22 cellular contexts compared by ENCODE assay signal in the genomic region with DNA sequence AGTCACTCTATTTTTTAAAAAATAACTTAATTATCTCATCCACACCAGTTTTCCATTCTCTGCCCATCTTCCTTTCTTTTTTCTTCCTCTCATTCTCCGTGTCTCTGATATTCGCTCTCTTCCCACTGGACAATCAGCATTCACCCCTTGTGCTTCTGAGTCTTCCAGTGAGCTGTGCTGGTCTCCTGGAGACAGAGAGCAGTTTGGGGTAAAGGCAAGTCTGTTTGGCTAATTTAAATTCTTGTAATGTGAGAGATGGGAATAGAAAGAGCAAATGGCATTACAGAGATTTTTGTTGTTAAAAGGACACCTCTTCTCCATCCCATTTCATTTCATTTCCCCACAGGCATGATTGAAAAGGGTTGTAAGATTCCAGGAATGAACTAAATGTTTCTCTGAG.
"Had no signal": no experiment of that assay in that cellular context is flagged by ENCODE, and none has a peak within 500 bp of the region (broad histone marks: within the 10 kb centered on the region; RNA-seq: fewer than 3 reads in every experiment).

No MANE protein-coding gene starts in this region.

- DNase-seq: activated CD4-positive, alpha-beta memory T cell treated with anti-CD3 and anti-CD28 coated beads, Interleukin-2, amount 10 ng/mL, durations not matched to agents 7 days and 5 days; activated CD4-positive, alpha-beta T cell treated with anti-CD3 and anti-CD28 coated beads for 1 hour; activated CD4-positive, alpha-beta T cell treated with anti-CD3 and anti-CD28 coated beads, Interleukin-2, amount 10 ng/mL, durations not matched to agents 7 days and 5 days; activated CD8-positive, alpha-beta memory T cell treated with anti-CD3 and anti-CD28 coated beads, Interleukin-2, amount 50 U/mL, for 48 hours; activated gamma-delta T cell; activated naive CD4-positive, alpha-beta T cell treated with anti-CD3 and anti-CD28 coated beads, Interleukin-2, amount 10 ng/mL, durations not matched to agents 7 days and 5 days; activated naive CD8-positive, alpha-beta T cell treated with anti-CD3 and anti-CD28 coated beads, Interleukin-2, amount 10 ng/mL, durations not matched to agents 7 days and 5 days; activated T-cell treated with anti-CD3 and anti-CD28 coated beads, Interleukin-2, amount 50 U/mL, for 24 hours; colonic mucosa; effector memory CD8-positive, alpha-beta T cell; erythroblast; natural killer cell; right lobe of liver; stimulated activated CD4-positive, alpha-beta T cell treated with anti-CD3 and anti-CD28 coated beads, Interleukin-4, amount 100 ng/mL, for 1 hour; T-helper 17 cell; T1000 had no signal

- H3K4me3 ChIP-seq: colonic mucosa, gastroesophageal sphincter, right lobe of liver, vagina had no signal

- H3K27ac ChIP-seq: colonic mucosa, gastroesophageal sphincter, right lobe of liver, vagina had no signal

- ATAC-seq: effector memory CD8-positive, alpha-beta T cell; gastroesophageal sphincter; natural killer cell; right lobe of liver; T-helper 17 cell; WTC11 had no signal

- H3K27ac Mint-ChIP-seq: activated CD4-positive, alpha-beta memory T cell treated with anti-CD3 and anti-CD28 coated beads, Interleukin-2, amount 10 ng/mL, durations not matched to agents 7 days and 5 days; activated CD4-positive, alpha-beta T cell treated with anti-CD3 and anti-CD28 coated beads, Interleukin-2, amount 10 ng/mL, durations not matched to agents 7 days and 5 days; activated naive CD4-positive, alpha-beta T cell treated with anti-CD3 and anti-CD28 coated beads, Interleukin-2, amount 10 ng/mL, durations not matched to agents 7 days and 5 days; activated naive CD8-positive, alpha-beta T cell treated with anti-CD3 and anti-CD28 coated beads, Interleukin-2, amount 10 ng/mL, durations not matched to agents 7 days and 5 days; activated T-cell treated with anti-CD3 and anti-CD28 coated beads, Interleukin-2, amount 50 U/mL, for 24 hours; effector memory CD8-positive, alpha-beta T cell; memory B cell; natural killer cell; stimulated activated naive CD8-positive, alpha-beta T cell treated with anti-CD3 and anti-CD28 coated beads, Interleukin-15, Interleukin-2, amounts not matched to agents 100 ng/mL and 50 ng/mL, for 24 hours; T-helper 17 cell; type B pancreatic cell had no signal

- H3K9me3 Mint-ChIP-seq: activated CD4-positive, alpha-beta memory T cell treated with anti-CD3 and anti-CD28 coated beads, Interleukin-2, amount 10 ng/mL, durations not matched to agents 7 days and 5 days; activated CD4-positive, alpha-beta T cell treated with anti-CD3 and anti-CD28 coated beads, Interleukin-2, amount 10 ng/mL, durations not matched to agents 7 days and 5 days; activated naive CD4-positive, alpha-beta T cell treated with anti-CD3 and anti-CD28 coated beads, Interleukin-2, amount 10 ng/mL, durations not matched to agents 7 days and 5 days; activated naive CD8-positive, alpha-beta T cell treated with anti-CD3 and anti-CD28 coated beads, Interleukin-2, amount 10 ng/mL, durations not matched to agents 7 days and 5 days; activated T-cell treated with anti-CD3 and anti-CD28 coated beads, Interleukin-2, amount 50 U/mL, for 24 hours; effector memory CD8-positive, alpha-beta T cell; memory B cell; natural killer cell; stimulated activated naive CD8-positive, alpha-beta T cell treated with anti-CD3 and anti-CD28 coated beads, Interleukin-15, Interleukin-2, amounts not matched to agents 100 ng/mL and 50 ng/mL, for 24 hours; type B pancreatic cell; WTC11 had no signal

- H3K36me3 ChIP-seq: colonic mucosa, right lobe of liver had no signal

- H3K36me3 Mint-ChIP-seq: activated naive CD4-positive, alpha-beta T cell treated with anti-CD3 and anti-CD28 coated beads, Interleukin-2, amount 10 ng/mL, durations not matched to agents 7 days and 5 days; activated naive CD8-positive, alpha-beta T cell treated with anti-CD3 and anti-CD28 coated beads, Interleukin-2, amount 10 ng/mL, durations not matched to agents 7 days and 5 days; memory B cell; natural killer cell; type B pancreatic cell; WTC11 had no signal

- H3K27me3 ChIP-seq: colonic mucosa, gastroesophageal sphincter, right lobe of liver, vagina had no signal

- H3K27me3 Mint-ChIP-seq: activated CD4-positive, alpha-beta T cell treated with anti-CD3 and anti-CD28 coated beads, Interleukin-2, amount 10 ng/mL, durations not matched to agents 7 days and 5 days; type B pancreatic cell had no signal

- H3K4me1 Mint-ChIP-seq: activated CD4-positive, alpha-beta memory T cell treated with anti-CD3 and anti-CD28 coated beads, Interleukin-2, amount 10 ng/mL, durations not matched to agents 7 days and 5 days; activated CD4-positive, alpha-beta T cell treated with anti-CD3 and anti-CD28 coated beads, Interleukin-2, amount 10 ng/mL, durations not matched to agents 7 days and 5 days; activated naive CD4-positive, alpha-beta T cell treated with anti-CD3 and anti-CD28 coated beads, Interleukin-2, amount 10 ng/mL, durations not matched to agents 7 days and 5 days; activated naive CD8-positive, alpha-beta T cell treated with anti-CD3 and anti-CD28 coated beads, Interleukin-2, amount 10 ng/mL, durations not matched to agents 7 days and 5 days; memory B cell; natural killer cell; T-helper 17 cell had no signal

- H3K9me3 ChIP-seq: colonic mucosa, gastroesophageal sphincter, right lobe of liver, vagina had no signal

- H3K4me1 ChIP-seq: colonic mucosa, right lobe of liver, vagina had no signal

- H3K4me3 Mint-ChIP-seq: activated CD4-positive, alpha-beta memory T cell treated with anti-CD3 and anti-CD28 coated beads, Interleukin-2, amount 10 ng/mL, durations not matched to agents 7 days and 5 days; activated CD4-positive, alpha-beta T cell treated with anti-CD3 and anti-CD28 coated beads, Interleukin-2, amount 10 ng/mL, durations not matched to agents 7 days and 5 days; activated naive CD4-positive, alpha-beta T cell treated with anti-CD3 and anti-CD28 coated beads, Interleukin-2, amount 10 ng/mL, durations not matched to agents 7 days and 5 days; activated naive CD8-positive, alpha-beta T cell treated with anti-CD3 and anti-CD28 coated beads, Interleukin-2, amount 10 ng/mL, durations not matched to agents 7 days and 5 days; activated T-cell treated with anti-CD3 and anti-CD28 coated beads, Interleukin-2, amount 50 U/mL, for 24 hours; effector memory CD8-positive, alpha-beta T cell; memory B cell; natural killer cell; stimulated activated naive CD8-positive, alpha-beta T cell treated with anti-CD3 and anti-CD28 coated beads, Interleukin-15, Interleukin-2, amounts not matched to agents 100 ng/mL and 50 ng/mL, for 24 hours; T-helper 17 cell; type B pancreatic cell; WTC11 had no signal
